2 cellular contexts compared by ENCODE assay signal in genomic region chr4:173181769-173182374, GRCh38.
TF ChIP-seq lines count a peak whose summit lies in the region.

No MANE protein-coding gene starts in this region.

TF ChIP-seq in GM12878, 131 proteins besides CTCF, POLR2A, EP300 and RAD21 (continued from another document):
- no peak for TF ChIP-seq BCLAF1 (IDR thresholded peaks at IDR 0.05)
- no peak for TF ChIP-seq SIX5 (IDR thresholded peaks at IDR 0.05; ENCODE audit: low read depth, low read length, severe bottlenecking)
- no peak for TF ChIP-seq CBFB (IDR thresholded peaks at IDR 0.05; ENCODE audit: low read depth)
- no peak for TF ChIP-seq KLF5 (IDR thresholded peaks at IDR 0.05; ENCODE audit: partially characterized antibody)

TF ChIP-seq in GM23338, 12 proteins besides CTCF, POLR2A, EP300 and RAD21 (continued from another document):
- TF ChIP-seq REST (IDR thresholded peaks at IDR 0.05; ENCODE audit: unreplicated experiment): no peak
- no peak for TF ChIP-seq NANOG (IDR thresholded peaks at IDR 0.05; ENCODE audit: borderline replicate concordance)
- TF ChIP-seq JUNB (IDR thresholded peaks at IDR 0.05; ENCODE audit: unreplicated experiment): no peak
- no peak for TF ChIP-seq EZH2 (IDR thresholded peaks at IDR 0.05; ENCODE audit: low read depth, unreplicated experiment)
- no peak for TF ChIP-seq EZH2phosphoT487 (IDR thresholded peaks at IDR 0.05; ENCODE audit: unreplicated experiment)
